1 cellular context compared by ENCODE assay signal in the genomic region with DNA sequence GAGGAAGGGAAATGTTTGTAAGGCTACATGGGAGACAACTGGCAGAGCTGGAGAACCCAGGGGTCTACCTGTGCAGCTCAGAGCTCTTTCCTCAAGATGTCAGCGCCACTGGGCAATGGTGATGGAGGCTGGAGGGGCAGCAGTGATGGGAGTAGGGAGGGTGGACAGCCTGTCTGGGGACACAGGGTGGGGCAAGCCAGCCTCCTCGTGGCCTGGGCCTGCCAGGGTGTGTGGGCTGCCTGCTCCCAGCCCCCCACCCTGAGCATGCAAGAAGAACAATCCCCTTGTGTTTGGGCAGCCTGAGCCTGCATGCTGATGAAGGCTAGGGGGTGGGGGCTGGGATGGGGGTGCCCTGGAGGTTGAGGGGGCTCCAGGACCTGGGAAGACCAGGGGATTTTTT.
TF ChIP-seq lines count a peak whose summit lies in the region.

No MANE protein-coding gene starts in this region.

TF ChIP-seq in GM23338, 12 proteins besides CTCF, POLR2A, EP300 and RAD21:
- no peak for TF ChIP-seq ZNF331 (CRISPR knock-in tag; IDR thresholded peaks at IDR 0.05; ENCODE audit: low read depth)
- TF ChIP-seq EZH2 (IDR thresholded peaks at IDR 0.05; ENCODE audit: low read depth, unreplicated experiment), result no peak
- TF ChIP-seq NANOG (IDR thresholded peaks at IDR 0.05; ENCODE audit: borderline replicate concordance), result no peak
- TF ChIP-seq EZH2phosphoT487 (IDR thresholded peaks at IDR 0.05; ENCODE audit: unreplicated experiment), result no peak
- no peak for TF ChIP-seq ZNF114 (CRISPR knock-in tag; IDR thresholded peaks at IDR 0.05)
- TF ChIP-seq, protein P1, sequence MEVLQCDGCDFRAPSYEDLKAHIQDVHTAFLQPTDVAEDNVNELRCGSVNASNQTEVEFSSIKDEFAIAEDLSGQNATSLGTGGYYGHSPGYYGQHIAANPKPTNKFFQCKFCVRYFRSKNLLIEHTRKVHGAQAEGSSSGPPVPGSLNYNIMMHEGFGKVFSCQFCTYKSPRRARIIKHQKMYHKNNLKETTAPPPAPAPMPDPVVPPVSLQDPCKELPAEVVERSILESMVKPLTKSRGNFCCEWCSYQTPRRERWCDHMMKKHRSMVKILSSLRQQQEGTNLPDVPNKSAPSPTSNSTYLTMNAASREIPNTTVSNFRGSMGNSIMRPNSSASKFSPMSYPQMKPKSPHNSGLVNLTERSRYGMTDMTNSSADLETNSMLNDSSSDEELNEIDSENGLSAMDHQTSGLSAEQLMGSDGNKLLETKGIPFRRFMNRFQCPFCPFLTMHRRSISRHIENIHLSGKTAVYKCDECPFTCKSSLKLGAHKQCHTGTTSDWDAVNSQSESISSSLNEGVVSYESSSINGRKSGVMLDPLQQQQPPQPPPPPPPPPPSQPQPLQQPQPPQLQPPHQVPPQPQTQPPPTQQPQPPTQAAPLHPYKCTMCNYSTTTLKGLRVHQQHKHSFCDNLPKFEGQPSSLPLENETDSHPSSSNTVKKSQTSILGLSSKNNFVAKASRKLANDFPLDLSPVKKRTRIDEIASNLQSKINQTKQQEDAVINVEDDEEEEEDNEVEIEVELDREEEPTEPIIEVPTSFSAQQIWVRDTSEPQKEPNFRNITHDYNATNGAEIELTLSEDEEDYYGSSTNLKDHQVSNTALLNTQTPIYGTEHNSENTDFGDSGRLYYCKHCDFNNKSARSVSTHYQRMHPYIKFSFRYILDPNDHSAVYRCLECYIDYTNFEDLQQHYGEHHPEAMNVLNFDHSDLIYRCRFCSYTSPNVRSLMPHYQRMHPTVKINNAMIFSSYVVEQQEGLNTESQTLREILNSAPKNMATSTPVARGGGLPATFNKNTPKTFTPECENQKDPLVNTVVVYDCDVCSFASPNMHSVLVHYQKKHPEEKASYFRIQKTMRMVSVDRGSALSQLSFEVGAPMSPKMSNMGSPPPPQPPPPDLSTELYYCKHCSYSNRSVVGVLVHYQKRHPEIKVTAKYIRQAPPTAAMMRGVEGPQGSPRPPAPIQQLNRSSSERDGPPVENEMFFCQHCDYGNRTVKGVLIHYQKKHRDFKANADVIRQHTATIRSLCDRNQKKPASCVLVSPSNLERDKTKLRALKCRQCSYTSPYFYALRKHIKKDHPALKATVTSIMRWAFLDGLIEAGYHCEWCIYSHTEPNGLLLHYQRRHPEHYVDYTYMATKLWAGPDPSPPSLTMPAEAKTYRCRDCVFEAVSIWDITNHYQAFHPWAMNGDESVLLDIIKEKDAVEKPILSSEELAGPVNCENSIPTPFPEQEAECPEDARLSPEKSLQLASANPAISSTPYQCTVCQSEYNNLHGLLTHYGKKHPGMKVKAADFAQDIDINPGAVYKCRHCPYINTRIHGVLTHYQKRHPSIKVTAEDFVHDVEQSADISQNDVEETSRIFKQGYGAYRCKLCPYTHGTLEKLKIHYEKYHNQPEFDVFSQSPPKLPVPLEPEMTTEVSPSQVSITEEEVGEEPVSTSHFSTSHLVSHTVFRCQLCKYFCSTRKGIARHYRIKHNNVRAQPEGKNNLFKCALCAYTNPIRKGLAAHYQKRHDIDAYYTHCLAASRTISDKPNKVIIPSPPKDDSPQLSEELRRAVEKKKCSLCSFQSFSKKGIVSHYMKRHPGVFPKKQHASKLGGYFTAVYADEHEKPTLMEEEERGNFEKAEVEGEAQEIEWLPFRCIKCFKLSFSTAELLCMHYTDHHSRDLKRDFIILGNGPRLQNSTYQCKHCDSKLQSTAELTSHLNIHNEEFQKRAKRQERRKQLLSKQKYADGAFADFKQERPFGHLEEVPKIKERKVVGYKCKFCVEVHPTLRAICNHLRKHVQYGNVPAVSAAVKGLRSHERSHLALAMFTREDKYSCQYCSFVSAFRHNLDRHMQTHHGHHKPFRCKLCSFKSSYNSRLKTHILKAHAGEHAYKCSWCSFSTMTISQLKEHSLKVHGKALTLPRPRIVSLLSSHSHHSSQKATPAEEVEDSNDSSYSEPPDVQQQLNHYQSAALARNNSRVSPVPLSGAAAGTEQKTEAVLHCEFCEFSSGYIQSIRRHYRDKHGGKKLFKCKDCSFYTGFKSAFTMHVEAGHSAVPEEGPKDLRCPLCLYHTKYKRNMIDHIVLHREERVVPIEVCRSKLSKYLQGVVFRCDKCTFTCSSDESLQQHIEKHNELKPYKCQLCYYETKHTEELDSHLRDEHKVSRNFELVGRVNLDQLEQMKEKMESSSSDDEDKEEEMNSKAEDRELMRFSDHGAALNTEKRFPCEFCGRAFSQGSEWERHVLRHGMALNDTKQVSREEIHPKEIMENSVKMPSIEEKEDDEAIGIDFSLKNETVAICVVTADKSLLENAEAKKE (CRISPR knock-in tag; IDR thresholded peaks at IDR 0.05), result no peak
- TF ChIP-seq STAT1 (IDR thresholded peaks at IDR 0.05; ENCODE audit: unreplicated experiment), result no peak
- TF ChIP-seq REST (IDR thresholded peaks at IDR 0.05; ENCODE audit: unreplicated experiment), result no peak
